ENCODE assay signal across 10 cellular contexts in genomic region chr15:67823371-67824156, GRCh38. TPM values are rescaled to one million over a fixed set of nuclear protein-coding genes. Genes with fewer than 3 reads are reported as not detected.
DNase-seq lines count a peak whose midpoint lies in the region.
"Had no signal": no experiment of that assay in that cellular context is flagged by ENCODE, and none has a peak within 500 bp of the region (broad histone marks: within the 10 kb centered on the region; RNA-seq: fewer than 3 reads in every experiment).

No MANE protein-coding gene starts in this region.

- no CpG with 5 or more reads among the region's 82 CpGs for WGBS in neuronal stem cell (ENCODE audit: extremely low coverage in 2 of 2, insufficient read length in 2 of 2, insufficient replicate concordance in 1 of 2), 2 donors
- 3 to 4% methylated on average over 41 to 49 of the region's 82 CpGs for WGBS in GM23248 (ENCODE audit: low coverage in 1 of 2, low lambda C conversion rate in 2 of 2, missing lambda C conversion rate in 2 of 2), 2 experiments

- H3K4me1 ChIP-seq in neuronal stem cell (ENCODE audit: control insufficient read depth in 2 of 2, insufficient read depth in 1 of 2, low read depth in 1 of 2, low read length in 2 of 2) (peaks cover 5 to 20% of the 10 kb centered on the region in 2 donors), GM23248 (ENCODE audit: insufficient read depth) (no peaks in the 10 kb centered on the region)

- H3K36me3 ChIP-seq in neuronal stem cell (replicated peaks in 1 of 2; ENCODE audit: control insufficient read depth in 2 of 2, insufficient read depth in 2 of 2, low read length in 2 of 2) (no peaks in the 10 kb centered on the region), GM23248 (ENCODE audit: low read depth) (no peaks in the 10 kb centered on the region)
- H3K36me3 ChIP-seq: adrenal gland had no signal

- in situ Hi-C loops in KBM-7 (cut with MboI; ENCODE audit: low pct_unique_long_range_greater_than_20kb, low sequenced_read_pairs): no loop called here
- in situ Hi-C loops in GM23248 (cut with MboI): no loop called here

- DNase-seq in NCI-H1092 treated with DMSO at 0.1 percent for 48 hours (lab: John Stamatoyannopoulos, UW) (peak; percentile 32), NCI-H1092 (lab: John Stamatoyannopoulos, UW) (no peak), KBM-7 (peak; percentile 68), neuronal stem cell (ENCODE audit: low spot score) (no peak), GM23248 (no peak), dedifferentiated amniotic fluid mesenchymal stem cell (ENCODE audit: extremely low spot score) (no peak), GF-D8 (lab: John Stamatoyannopoulos, UW) (no peak)
- DNase-seq: NCI-H2029 had no signal

- H3K4me2 ChIP-seq in neuronal stem cell (ENCODE audit: insufficient read depth, low read length, poor library complexity, severe bottlenecking) (peak overlapping the region; percentile 49), GM23248 (ENCODE audit: unreplicated experiment) (no peak overlapping the region)

- H2AK5ac ChIP-seq in neuronal stem cell (ENCODE audit: low read depth, low read length): no peak overlapping the region

- no peak overlapping the region for H2BK120ac ChIP-seq in neuronal stem cell (ENCODE audit: low read depth, low read length)

- H3K27ac Mint-ChIP-seq in activated naive CD8-positive, alpha-beta T cell: no peak overlapping the region

- peak overlapping the region; percentile 70 for H2AFZ ChIP-seq in neuronal stem cell (ENCODE audit: low read length)
- H2AFZ ChIP-seq in GM23248: no peak overlapping the region

- no peak overlapping the region for H2BK12ac ChIP-seq in neuronal stem cell (ENCODE audit: low read length)

- H4K91ac ChIP-seq in neuronal stem cell (ENCODE audit: low read depth, low read length, poor library complexity): no peak overlapping the region

- H3K4me3 Mint-ChIP-seq in activated naive CD8-positive, alpha-beta T cell: peak overlapping the region; percentile 87

- H3K4me3 ChIP-seq in neuronal stem cell (ENCODE audit: low read length in 2 of 2) (peak overlapping the region in 1 of 2 donors; percentile 20), GM23248 (no peak overlapping the region)

- H3F3A ChIP-seq in GM23248 (ENCODE audit: insufficient read depth): no peaks in the 10 kb centered on the region

- H3K23ac ChIP-seq in neuronal stem cell (ENCODE audit: low read depth, low read length, poor library complexity): peak overlapping the region; percentile 43

- H3K27me3 ChIP-seq in neuronal stem cell (ENCODE audit: control insufficient read depth in 3 of 3, insufficient read depth in 3 of 3, low read depth in 1 of 3, low read length in 3 of 3) (peaks cover 86 to 98% (median 98%) of the 10 kb centered on the region in 3 experiments), GM23248 (replicated peaks; ENCODE audit: insufficient read depth) (peaks cover 88% of the 10 kb centered on the region)

- H3K9me2 ChIP-seq in GM23248 (ENCODE audit: insufficient read depth): no peaks in the 10 kb centered on the region

- no peak overlapping the region for H2BK15ac ChIP-seq in neuronal stem cell (ENCODE audit: low read length)

- no peak overlapping the region for H4K8ac ChIP-seq in neuronal stem cell (ENCODE audit: low read depth, low read length)

- H3K9me3 ChIP-seq in neuronal stem cell (replicated peaks in 1 of 2; ENCODE audit: control insufficient read depth in 2 of 2, insufficient read depth in 1 of 2, low read depth in 1 of 2, low read length in 2 of 2) (peaks cover 0 to 11% of the 10 kb centered on the region in 2 donors), GM23248 (ENCODE audit: low read depth) (no peaks in the 10 kb centered on the region)
- H3K9me3 ChIP-seq: adrenal gland had no signal

- H3K36me3 Mint-ChIP-seq in activated naive CD8-positive, alpha-beta T cell: no peaks in the 10 kb centered on the region

- no peak overlapping the region for H3K18ac ChIP-seq in neuronal stem cell (ENCODE audit: low read length)

- peaks cover 41% of the 10 kb centered on the region for H3K4me1 Mint-ChIP-seq in activated naive CD8-positive, alpha-beta T cell (ENCODE audit: low read depth)

- no peak overlapping the region for H2BK5ac ChIP-seq in neuronal stem cell (ENCODE audit: low read length)

- H3K9ac ChIP-seq in neuronal stem cell (ENCODE audit: low read depth, low read length, poor library complexity): no peak overlapping the region
- no peak overlapping the region for H3K9ac ChIP-seq in GM23248

- no peak overlapping the region for H3K27ac ChIP-seq in neuronal stem cell (replicated peaks; ENCODE audit: low read length)
- H3K27ac ChIP-seq in GM23248: no peak overlapping the region
- H3K27ac ChIP-seq: adrenal gland had no signal

- no peak overlapping the region for H3K14ac ChIP-seq in neuronal stem cell (ENCODE audit: low read length)

- no peak overlapping the region for H3K4ac ChIP-seq in neuronal stem cell (ENCODE audit: low read length)

- H3K27me3 Mint-ChIP-seq in activated naive CD8-positive, alpha-beta T cell: peaks cover 38% of the 10 kb centered on the region

- H4K20me1 ChIP-seq in GM23248 (ENCODE audit: insufficient read depth): no peaks in the 10 kb centered on the region

- H3K79me1 ChIP-seq in neuronal stem cell (ENCODE audit: low read depth, low read length): peaks cover 6% of the 10 kb centered on the region

- no peaks in the 10 kb centered on the region for H3K79me2 ChIP-seq in GM23248 (ENCODE audit: insufficient read depth)

- no peaks in the 10 kb centered on the region for H3K9me3 Mint-ChIP-seq in activated naive CD8-positive, alpha-beta T cell (ENCODE audit: low read depth)

RNA-seq across cellular contexts. Expression of gene SKOR1, which starts 1.7 kb away (rescaled TPM):
- 0.24 TPM for polyA plus RNA-seq in neuronal stem cell (2013, experiment 1 of 2)
- 0.21 TPM for polyA plus RNA-seq in neuronal stem cell (2013, experiment 2 of 2)
- total RNA-seq in GM23248 (2014; rRNA removed; shearing (Covaris generic)): 0.11 TPM in 1 of 2 replicates, not detected in the other
- not detected in 2 replicates for polyA plus RNA-seq in GM23248 (2016; fragmentation: Nextera tagmentation; extraction: Ambion mirVana)

RNA-seq across cellular contexts. Expression of gene RNU6-1, which starts 16.3 kb away (rescaled TPM):
- polyA plus RNA-seq in neuronal stem cell (2013, experiment 1 of 2): not detected
- not detected for polyA plus RNA-seq in neuronal stem cell (2013, experiment 2 of 2)
- total RNA-seq in GM23248 (2014; rRNA removed; shearing (Covaris generic)): not detected in 2 replicates
- not detected in 2 replicates for polyA plus RNA-seq in GM23248 (2016; fragmentation: Nextera tagmentation; extraction: Ambion mirVana)
- total RNA-seq: adrenal gland had no signal
- polyA plus RNA-seq: adrenal gland had no signal

Comparison
In these comparisons a context has a peak if more than half of its experiments do, and no peak if none do; other contexts are left out.
1. DNase-seq: peak in NCI-H1092 treated with DMSO at 0.1 percent for 48 hours (single experiment) and KBM-7 (single experiment); none in NCI-H1092 (single experiment), neuronal stem cell (single experiment), GM23248 (single experiment), dedifferentiated amniotic fluid mesenchymal stem cell (single experiment) and GF-D8 (single experiment).